Comparison of ENCODE assay signal across 11 cellular contexts in genomic region chr1:221778125-221778524, GRCh38. TPM values are rescaled to one million over a fixed set of nuclear protein-coding genes. Genes with fewer than 3 reads are reported as not detected.
DNase-seq lines count a peak whose midpoint lies in the region; ATAC-seq and TF ChIP-seq lines count a peak whose summit lies in the region.
"Had no signal": no experiment of that assay in that cellular context is flagged by ENCODE, and none has a peak within 500 bp of the region (broad histone marks: within the 10 kb centered on the region; RNA-seq: fewer than 3 reads in every experiment).

No MANE protein-coding gene starts in this region.

- peak overlapping the region; percentile 31 for H3K4me3 ChIP-seq in SU-DHL-6 (ENCODE audit: insufficient read depth, low read length, poor library complexity, severe bottlenecking)

- peak overlapping the region; percentile 48 for H3K9ac ChIP-seq in SU-DHL-6 (ENCODE audit: low read length)

- no peak overlapping the region for H3K4me3 Mint-ChIP-seq in CD14-positive monocyte

- H3K79me2 ChIP-seq in SU-DHL-6 (ENCODE audit: insufficient read depth, low read length), result no peaks in the 10 kb centered on the region

- H3K27me3 Mint-ChIP-seq in CD14-positive monocyte (ENCODE audit: low read depth in 3 of 3), result no peaks in the 10 kb centered on the region

- H3F3A ChIP-seq in SU-DHL-6 (ENCODE audit: insufficient read depth), result peaks cover 36% of the 10 kb centered on the region

- no peaks in the 10 kb centered on the region for H3K36me3 Mint-ChIP-seq in CD14-positive monocyte

- no peaks in the 10 kb centered on the region for H3K9me3 Mint-ChIP-seq in CD14-positive monocyte

- H2AFZ ChIP-seq in SU-DHL-6 (ENCODE audit: low read depth, low read length, severe bottlenecking), result peak overlapping the region; percentile 32

- H3K27ac ChIP-seq in SU-DHL-6 (ENCODE audit: low read depth, low read length), result peak overlapping the region; percentile 92

- H3K27me3 ChIP-seq in SU-DHL-6 (ENCODE audit: low read length), result no peaks in the 10 kb centered on the region

- DNase-seq in CD14-positive monocyte (ENCODE audit: low spot score) (no peak), NAMALWA (ENCODE audit: low spot score) (no peak), cortex of kidney (lab: John Stamatoyannopoulos, UW) (no peak), COR-L47 (lab: John Stamatoyannopoulos, UW) (no peak), SK-N-DZ (ENCODE audit: low spot score) (no peak)
- DNase-seq: NCI-H1105 treated with DMSO at 0.1 percent for 48 hours, retina, SHP77 had no signal

- intact Hi-C loops in CD14-positive monocyte (cut with micrococcal nuclease), result loop anchor here in 1 of 2 donors (10.0 kb wide), 1 partner anchor 67 kb away; no protein-coding TSS in a partner anchor

- H3K4me1 Mint-ChIP-seq in CD14-positive monocyte, result peaks cover 73% of the 10 kb centered on the region

- peak overlapping the region; percentile 69 for H3K4me2 ChIP-seq in SU-DHL-6 (ENCODE audit: low read depth, low read length, poor library complexity, severe bottlenecking)

- no peaks in the 10 kb centered on the region for H3K9me2 ChIP-seq in SU-DHL-6 (replicated peaks; ENCODE audit: insufficient read depth, low read length)

- no peaks in the 10 kb centered on the region for H3K36me3 ChIP-seq in SU-DHL-6 (ENCODE audit: low read length)

- H3K9me3 ChIP-seq in SU-DHL-6 (ENCODE audit: insufficient read depth, low read length), result no peaks in the 10 kb centered on the region

- H4K20me1 ChIP-seq in SU-DHL-6 (ENCODE audit: low read depth, low read length), result no peaks in the 10 kb centered on the region

- ATAC-seq in GM19324 (IDR thresholded peaks at IDR 0.05; ENCODE audit: low FRiP score, unreplicated experiment) (peak; percentile 32), HG02938 (IDR thresholded peaks at IDR 0.05; ENCODE audit: unreplicated experiment) (peak; percentile 30)

- TF ChIP-seq CTCF in CD14-positive monocyte (IDR thresholded peaks at IDR 0.05) (no peak), SU-DHL-6 (IDR thresholded peaks at IDR 0.05; ENCODE audit: insufficient read depth, low read length, poor library complexity, severe bottlenecking) (no peak)

- peak overlapping the region; percentile 66 to 82 (median 69) for H3K27ac Mint-ChIP-seq in CD14-positive monocyte

RNA-seq across cellular contexts. Expression of gene DUSP10, which starts 36.2 kb away (rescaled TPM):
- polyA plus RNA-seq in CD14-positive monocyte, result 10 to 100 TPM; 10.4 to 12.7 TPM
- polyA plus RNA-seq in SK-N-DZ (2014; cell fraction: cytosol; rRNA removed), result 1.9 and 2.7 TPM in 2 replicates
- 1.8 and 2.9 TPM in 2 replicates for polyA plus RNA-seq in SK-N-DZ (2014; cell fraction: nucleus; rRNA removed)
